9 cellular contexts compared by ENCODE assay signal in genomic region chr1:48697066-48697707, GRCh38.
DNase-seq lines count a peak whose midpoint lies in the region; ATAC-seq lines count a peak whose summit lies in the region.
"Had no signal": no experiment of that assay in that cellular context is flagged by ENCODE, and none has a peak within 500 bp of the region (broad histone marks: within the 10 kb centered on the region; RNA-seq: fewer than 3 reads in every experiment).

No MANE protein-coding gene starts in this region.

- H3K79me2 ChIP-seq in trophoblast cell (ENCODE audit: control insufficient read depth, insufficient read depth, low read length, poor library complexity), result no peaks in the 10 kb centered on the region

- H3K27me3 ChIP-seq in trophoblast cell (ENCODE audit: insufficient read depth, low read length), result no peaks in the 10 kb centered on the region
- H3K27me3 ChIP-seq: SJSA1 had no signal

- no peaks in the 10 kb centered on the region for H3K36me3 ChIP-seq in trophoblast cell (ENCODE audit: control insufficient read depth in 1 of 2, insufficient read depth in 2 of 2, low read length in 2 of 2)
- H3K36me3 ChIP-seq: SJSA1 had no signal

- no CpG with 5 or more reads among the region's 5 CpGs for WGBS in trophoblast cell (ENCODE audit: extremely low coverage, insufficient coverage, insufficient read length)

- no peak overlapping the region for H3K9ac ChIP-seq in trophoblast cell (ENCODE audit: low read length)

- peaks cover 38% of the 10 kb centered on the region for H3K27me3 Mint-ChIP-seq in activated T-cell treated with anti-CD3 and anti-CD28 coated beads, Interleukin-2, amount 50 U/mL, for 72 hours (ENCODE audit: low read depth)
- H3K27me3 Mint-ChIP-seq in stimulated activated memory B cell treated with anti-CD40 and anti-IgM and Interleukin-4, amounts not matched to agents 10 μg/mL and 1 μg/mL and 100 μg/mL, for 72 hours, result peaks cover 27% of the 10 kb centered on the region

- no peak overlapping the region for H2BK120ac ChIP-seq in trophoblast cell (ENCODE audit: insufficient read depth, low read length, poor library complexity)

- no peak overlapping the region for H3K4ac ChIP-seq in trophoblast cell (ENCODE audit: low read depth, low read length)

- H3K4me1 Mint-ChIP-seq in activated T-cell treated with anti-CD3 and anti-CD28 coated beads, Interleukin-2, amount 50 U/mL, for 72 hours (ENCODE audit: low read depth), result no peaks in the 10 kb centered on the region
- H3K4me1 Mint-ChIP-seq in stimulated activated memory B cell treated with anti-CD40 and anti-IgM and Interleukin-4, amounts not matched to agents 10 μg/mL and 1 μg/mL and 100 μg/mL, for 72 hours, result peaks cover 6% of the 10 kb centered on the region

- H2BK12ac ChIP-seq in trophoblast cell (ENCODE audit: low read length), result no peak overlapping the region

- H3K4me3 ChIP-seq in trophoblast cell (ENCODE audit: low read depth, low read length), result no peak overlapping the region
- H3K4me3 ChIP-seq: SJSA1 had no signal

- no peaks in the 10 kb centered on the region for H3K9me3 Mint-ChIP-seq in activated T-cell treated with anti-CD3 and anti-CD28 coated beads, Interleukin-2, amount 50 U/mL, for 72 hours
- no peaks in the 10 kb centered on the region for H3K9me3 Mint-ChIP-seq in stimulated activated memory B cell treated with anti-CD40 and anti-IgM and Interleukin-4, amounts not matched to agents 10 μg/mL and 1 μg/mL and 100 μg/mL, for 72 hours

- no peak overlapping the region for H2AK5ac ChIP-seq in trophoblast cell (ENCODE audit: low read length)

- H3K4me2 ChIP-seq in trophoblast cell (ENCODE audit: low read length), result no peak overlapping the region

- no peak overlapping the region for H3K23ac ChIP-seq in trophoblast cell (ENCODE audit: low read length)

- H3K4me1 ChIP-seq in trophoblast cell (ENCODE audit: control insufficient read depth in 1 of 2, insufficient read depth in 2 of 2, low read length in 2 of 2), result no peaks in the 10 kb centered on the region
- H3K4me1 ChIP-seq: SJSA1 had no signal

- DNase-seq in C1 segment of cervical spinal cord (lab: John Stamatoyannopoulos, UW), result peak in 10 of 14 donors; percentile 2 to 61 (median 19)
- DNase-seq in OCI-M1 (lab: John Stamatoyannopoulos, UW), result peak; percentile 64
- DNase-seq in activated T-cell treated with anti-CD3 and anti-CD28 coated beads, Interleukin-2, amount 50 U/mL, for 72 hours, result peak; percentile 52 to 62
- DNase-seq in germinal center (ENCODE audit: low spot score), result peak; percentile 56
- DNase-seq in trophoblast cell, result peak; percentile 42 to 78

- peaks cover 1% of the 10 kb centered on the region for H3K9me3 ChIP-seq in trophoblast cell (ENCODE audit: insufficient read depth, low read depth, low read length)
- H3K9me3 ChIP-seq: SJSA1 had no signal

- H4K91ac ChIP-seq in trophoblast cell (ENCODE audit: low read depth, low read length), result no peak overlapping the region

- H3K36me3 Mint-ChIP-seq in activated T-cell treated with anti-CD3 and anti-CD28 coated beads, Interleukin-2, amount 50 U/mL, for 72 hours (ENCODE audit: insufficient read depth in 2 of 2), result no peaks in the 10 kb centered on the region
- no peaks in the 10 kb centered on the region for H3K36me3 Mint-ChIP-seq in stimulated activated memory B cell treated with anti-CD40 and anti-IgM and Interleukin-4, amounts not matched to agents 10 μg/mL and 1 μg/mL and 100 μg/mL, for 72 hours

- no peak overlapping the region for H4K8ac ChIP-seq in trophoblast cell (ENCODE audit: low read depth, low read length)

- no peak overlapping the region for H4K12ac ChIP-seq in trophoblast cell (ENCODE audit: low read depth, low read length)

- peak; percentile 62 for ATAC-seq in GM18873 (IDR thresholded peaks at IDR 0.05; ENCODE audit: low FRiP score, unreplicated experiment)
- ATAC-seq in HG03460 (IDR thresholded peaks at IDR 0.05; ENCODE audit: unreplicated experiment), result peak; percentile 53
- no peak for ATAC-seq in activated T-cell treated with anti-CD3 and anti-CD28 coated beads, Interleukin-2, amount 50 U/mL, for 72 hours (replicated peaks in 1 of 2)
- ATAC-seq in stimulated activated memory B cell treated with anti-CD40 and anti-IgM and Interleukin-4, amounts not matched to agents 10 μg/mL and 1 μg/mL and 100 μg/mL, for 72 hours, result no peak

- no peak overlapping the region for H3K27ac Mint-ChIP-seq in activated T-cell treated with anti-CD3 and anti-CD28 coated beads, Interleukin-2, amount 50 U/mL, for 72 hours
- H3K27ac Mint-ChIP-seq in stimulated activated memory B cell treated with anti-CD40 and anti-IgM and Interleukin-4, amounts not matched to agents 10 μg/mL and 1 μg/mL and 100 μg/mL, for 72 hours, result no peak overlapping the region

- no peak overlapping the region for H2BK5ac ChIP-seq in trophoblast cell (ENCODE audit: low read depth, low read length, poor library complexity)

- no peak overlapping the region for H3K14ac ChIP-seq in trophoblast cell (ENCODE audit: low read length)

- H3K79me1 ChIP-seq in trophoblast cell (ENCODE audit: low read length), result no peaks in the 10 kb centered on the region

- no peak overlapping the region for H3K4me3 Mint-ChIP-seq in activated T-cell treated with anti-CD3 and anti-CD28 coated beads, Interleukin-2, amount 50 U/mL, for 72 hours
- H3K4me3 Mint-ChIP-seq in stimulated activated memory B cell treated with anti-CD40 and anti-IgM and Interleukin-4, amounts not matched to agents 10 μg/mL and 1 μg/mL and 100 μg/mL, for 72 hours, result no peak overlapping the region

- H3K18ac ChIP-seq in trophoblast cell (ENCODE audit: low read length), result no peak overlapping the region

- H3K27ac ChIP-seq in trophoblast cell (ENCODE audit: low read depth, low read length), result no peak overlapping the region
- H3K27ac ChIP-seq: SJSA1 had no signal

- no peak overlapping the region for H2AFZ ChIP-seq in trophoblast cell (ENCODE audit: insufficient read depth, low read length, poor library complexity)

Comparison
In these comparisons a context has a peak if more than half of its experiments do, and no peak if none do; other contexts are left out.
1. ATAC-seq: peak in GM18873 (single experiment) and HG03460 (single experiment); none in activated T-cell treated with anti-CD3 and anti-CD28 coated beads, Interleukin-2, amount 50 U/mL, for 72 hours (0 of 2) and stimulated activated memory B cell treated with anti-CD40 and anti-IgM and Interleukin-4, amounts not matched to agents 10 μg/mL and 1 μg/mL and 100 μg/mL, for 72 hours (single experiment).
2. Peak in every context shown above with its lines, with median percentiles within 50 percentile points of each other: DNase-seq.